ENCODE assay signal across 1 cellular context in the genomic region with DNA sequence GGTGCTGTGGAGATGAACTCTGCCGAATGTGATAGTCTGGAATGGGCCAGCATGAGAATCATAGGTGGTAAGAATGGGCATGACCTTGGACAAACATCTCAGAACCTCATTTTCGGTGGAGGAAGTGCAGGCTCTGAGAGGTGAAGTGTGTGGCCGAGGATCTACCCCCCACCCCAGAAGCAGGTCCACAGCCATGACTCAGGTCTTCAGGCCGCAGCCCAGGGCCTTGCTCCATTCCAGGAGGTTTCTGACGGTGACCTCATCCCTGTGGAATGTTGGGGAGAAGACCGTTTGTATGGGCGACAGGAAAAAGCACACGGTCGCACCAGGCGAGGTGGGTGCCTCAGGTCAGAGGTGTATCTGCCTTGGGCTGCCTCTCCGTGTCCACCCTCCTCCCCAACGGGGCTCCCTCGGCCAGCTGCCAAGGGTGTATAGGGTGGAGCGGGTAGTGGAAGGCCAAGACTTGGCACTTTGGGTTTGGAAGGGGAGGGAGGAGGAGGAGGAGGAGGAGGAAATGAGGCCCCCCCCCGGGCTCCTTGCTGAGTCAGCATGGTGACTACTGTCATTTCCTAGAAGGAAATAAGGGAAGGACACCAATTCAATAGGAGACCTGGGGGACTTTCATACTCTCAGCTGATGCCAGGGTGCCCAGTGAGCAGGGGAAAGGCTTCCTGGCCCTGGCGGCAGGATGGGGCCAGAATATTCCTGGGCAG.
TF ChIP-seq lines count a peak whose summit lies in the region.

No MANE protein-coding gene starts in this region.

TF ChIP-seq in endothelial cell of umbilical vein, 7 proteins besides CTCF, POLR2A, EP300 and RAD21 (continued from another document):
- no peak for TF ChIP-seq MYC (IDR thresholded peaks at IDR 0.05; ENCODE audit: low read depth, low read length)
